Comparison of ENCODE assay signal across 29 cellular contexts in genomic region chr11:88575876-88576275, GRCh38.
"Had no signal": no experiment of that assay in that cellular context is flagged by ENCODE, and none has a peak within 500 bp of the region (broad histone marks: within the 10 kb centered on the region; RNA-seq: fewer than 3 reads in every experiment).

No MANE protein-coding gene starts in this region.

- DNase-seq: naive thymus-derived CD8-positive, alpha-beta T cell; occipital lobe; ovary; posterior cingulate gyrus; psoas muscle; right cardiac atrium; right lobe of liver; sigmoid colon; small intestine; stimulated activated CD4-positive, alpha-beta T cell treated with anti-CD3 and anti-CD28 coated beads, Interleukin-15, amount 100 ng/mL, for 24 hours; stimulated activated CD4-positive, alpha-beta T cell treated with anti-CD3 and anti-CD28 coated beads, Interleukin-2, amount 100 ng/mL, for 24 hours; stimulated activated CD4-positive, alpha-beta T cell treated with anti-CD3 and anti-CD28 coated beads, Interleukin-2, amount 100 ng/mL, for 48 hours; stimulated activated CD4-positive, alpha-beta T cell treated with anti-CD3 and anti-CD28 coated beads, Interleukin-4, amount 100 ng/mL, for 24 hours; stimulated activated naive CD4-positive, alpha-beta T cell; stimulated activated naive CD8-positive, alpha-beta T cell treated with anti-CD3 and anti-CD28 coated beads, Interleukin-15, amount 100 ng/mL, for 72 hours; stimulated activated naive CD8-positive, alpha-beta T cell treated with anti-CD3 and anti-CD28 coated beads, Interleukin-15, Interleukin-2, amounts not matched to agents 100 U/mL and 50 U/mL, for 24 hours; substantia nigra; testis; tibial artery; transverse colon; upper lobe of right lung; uterus had no signal

- H3K4me2 ChIP-seq: neural progenitor cell had no signal

- H3K9ac ChIP-seq: neural progenitor cell, parathyroid adenoma had no signal

- H3K36me3 ChIP-seq: neural progenitor cell, ovary, right lobe of liver, sigmoid colon, suprapubic skin, tibial artery, transverse colon, upper lobe of right lung, uterus had no signal

- H2AFZ ChIP-seq: neural progenitor cell, parathyroid adenoma had no signal

- H3K27me3 Mint-ChIP-seq: progenitor cell of endocrine pancreas; stimulated activated naive CD8-positive, alpha-beta T cell treated with anti-CD3 and anti-CD28 coated beads, Interleukin-15, amount 100 ng/mL, for 72 hours had no signal

- H3K27ac ChIP-seq: neural progenitor cell, ovary, parathyroid adenoma, psoas muscle, right lobe of liver, sigmoid colon, suprapubic skin, testis, tibial artery, transverse colon, upper lobe of right lung, uterus had no signal

- H3K79me2 ChIP-seq: parathyroid adenoma had no signal

- FAIRE-seq: small intestine had no signal

- H3K27ac Mint-ChIP-seq: naive thymus-derived CD8-positive, alpha-beta T cell; natural killer cell treated with Interleukin-12 subunit alpha and Interleukin-12 subunit beta and Interleukin-15 and Interleukin-18, amount 100 ng/mL, for 72 hours; neural progenitor cell; progenitor cell of endocrine pancreas; stimulated activated effector memory CD8-positive, alpha-beta T cell treated with anti-CD3 and anti-CD28 coated beads, Interleukin-12 subunit alpha, Interleukin-12 subunit beta, amount 100 ng/mL, for 72 hours; stimulated activated naive CD8-positive, alpha-beta T cell treated with anti-CD3 and anti-CD28 coated beads, Interleukin-15, amount 100 ng/mL, for 72 hours; type B pancreatic cell had no signal

- H3K27me3 ChIP-seq: neural progenitor cell, ovary, right lobe of liver, sigmoid colon, suprapubic skin, testis, tibial artery, transverse colon, upper lobe of right lung, uterus had no signal

- H3K9me3 ChIP-seq: ovary, psoas muscle, right lobe of liver, sigmoid colon, suprapubic skin, testis, tibial artery, transverse colon, upper lobe of right lung, uterus had no signal

- H3K4me3 Mint-ChIP-seq: naive thymus-derived CD8-positive, alpha-beta T cell; natural killer cell treated with Interleukin-12 subunit alpha and Interleukin-12 subunit beta and Interleukin-15 and Interleukin-18, amount 100 ng/mL, for 72 hours; neural progenitor cell; stimulated activated effector memory CD8-positive, alpha-beta T cell treated with anti-CD3 and anti-CD28 coated beads, Interleukin-12 subunit alpha, Interleukin-12 subunit beta, amount 100 ng/mL, for 72 hours; stimulated activated naive CD8-positive, alpha-beta T cell treated with anti-CD3 and anti-CD28 coated beads, Interleukin-15, amount 100 ng/mL, for 72 hours; type B pancreatic cell had no signal

- H3K36me3 Mint-ChIP-seq: natural killer cell treated with Interleukin-12 subunit alpha and Interleukin-12 subunit beta and Interleukin-15 and Interleukin-18, amount 100 ng/mL, for 72 hours; neural progenitor cell; stimulated activated effector memory CD8-positive, alpha-beta T cell treated with anti-CD3 and anti-CD28 coated beads, Interleukin-12 subunit alpha, Interleukin-12 subunit beta, amount 100 ng/mL, for 72 hours; type B pancreatic cell had no signal

- H3K9me3 Mint-ChIP-seq: natural killer cell treated with Interleukin-12 subunit alpha and Interleukin-12 subunit beta and Interleukin-15 and Interleukin-18, amount 100 ng/mL, for 72 hours; neural progenitor cell; stimulated activated effector memory CD8-positive, alpha-beta T cell treated with anti-CD3 and anti-CD28 coated beads, Interleukin-12 subunit alpha, Interleukin-12 subunit beta, amount 100 ng/mL, for 72 hours; stimulated activated naive CD8-positive, alpha-beta T cell treated with anti-CD3 and anti-CD28 coated beads, Interleukin-15, amount 100 ng/mL, for 72 hours; type B pancreatic cell had no signal

- H3K4me1 Mint-ChIP-seq: naive thymus-derived CD8-positive, alpha-beta T cell; neural progenitor cell; stimulated activated effector memory CD8-positive, alpha-beta T cell treated with anti-CD3 and anti-CD28 coated beads, Interleukin-12 subunit alpha, Interleukin-12 subunit beta, amount 100 ng/mL, for 72 hours; stimulated activated naive CD8-positive, alpha-beta T cell treated with anti-CD3 and anti-CD28 coated beads, Interleukin-15, amount 100 ng/mL, for 72 hours had no signal

- H3K4me3 ChIP-seq: neural progenitor cell, ovary, psoas muscle, right lobe of liver, sigmoid colon, suprapubic skin, testis, tibial artery, transverse colon, upper lobe of right lung, uterus had no signal

- ATAC-seq: naive thymus-derived CD8-positive, alpha-beta T cell; natural killer cell treated with Interleukin-12 subunit alpha and Interleukin-12 subunit beta and Interleukin-15 and Interleukin-18, amount 100 ng/mL, for 72 hours; psoas muscle; right cardiac atrium; right lobe of liver; stimulated activated effector memory CD8-positive, alpha-beta T cell treated with anti-CD3 and anti-CD28 coated beads, Interleukin-12 subunit alpha, Interleukin-12 subunit beta, amount 100 ng/mL, for 72 hours; stimulated activated naive CD8-positive, alpha-beta T cell treated with anti-CD3 and anti-CD28 coated beads, Interleukin-15, amount 100 ng/mL, for 72 hours; stimulated activated naive CD8-positive, alpha-beta T cell treated with anti-CD3 and anti-CD28 coated beads, Interleukin-15, Interleukin-2, amounts not matched to agents 100 U/mL and 50 U/mL, for 24 hours; upper lobe of right lung had no signal

- H3K4me1 ChIP-seq: parathyroid adenoma, psoas muscle, right lobe of liver, sigmoid colon, suprapubic skin, testis, tibial artery, transverse colon, upper lobe of right lung, uterus had no signal
